In genomic region chr19:9914315-9915207, GRCh38 we compare ENCODE assay signal across 8 cellular contexts. TPM values are rescaled to one million over a fixed set of nuclear protein-coding genes. Genes with fewer than 3 reads are reported as not detected.
DNase-seq lines count a peak whose midpoint lies in the region; TF ChIP-seq lines count a peak whose summit lies in the region.

No MANE protein-coding gene starts in this region.

- peak overlapping the region; percentile 79 for H3K4me2 ChIP-seq in GM23248 (ENCODE audit: unreplicated experiment)

- H3K36me3 ChIP-seq in BE2C (no peaks in the 10 kb centered on the region), GM23248 (ENCODE audit: low read depth) (no peaks in the 10 kb centered on the region)

- in situ Hi-C loops in GM23248 (cut with MboI): no loop called here

- DNase-seq in BE2C: peak; percentile 67
- DNase-seq in GM23248: peak; percentile 97
- peak; percentile 46 for DNase-seq in NCI-H446 treated with DMSO at 0.1 percent for 48 hours (lab: John Stamatoyannopoulos, UW)
- DNase-seq in activated CD4-positive, alpha-beta T cell treated with anti-CD3 and anti-CD28 coated beads, Interleukin-2, amount 10 ng/mL, durations not matched to agents 24 days and 14 days: peak; percentile 94
- peak; percentile 65 for DNase-seq in dedifferentiated amniotic fluid mesenchymal stem cell (ENCODE audit: extremely low spot score)
- DNase-seq in lower leg skin (ENCODE audit: low spot score in 2 of 2): peak; percentile 58 to 93
- DNase-seq in stimulated activated CD4-positive, alpha-beta T cell treated with anti-CD3 and anti-CD28 coated beads, Interleukin-4, amount 100 ng/mL, for 48 hours (ENCODE audit: low read depth in 2 of 2): peak; percentile 70 to 81
- DNase-seq in NCI-H187 treated with DMSO at 0.1 percent for 48 hours (lab: John Stamatoyannopoulos, UW): no peak

- H3K27ac ChIP-seq in GM23248: peak overlapping the region; percentile 38

- H3K79me2 ChIP-seq in GM23248 (ENCODE audit: insufficient read depth): no peaks in the 10 kb centered on the region

- no peaks in the 10 kb centered on the region for H3K9me2 ChIP-seq in GM23248 (ENCODE audit: insufficient read depth)

- TF ChIP-seq CTCF in BE2C (IDR thresholded peaks at IDR 0.05; ENCODE audit: low read depth, low read length): peak; percentile 42
- no peak for TF ChIP-seq CTCF in lower leg skin (IDR thresholded peaks at IDR 0.05)

- H3K9me3 Mint-ChIP-seq in activated CD4-positive, alpha-beta T cell treated with anti-CD3 and anti-CD28 coated beads, Interleukin-2, amount 10 ng/mL, durations not matched to agents 24 days and 14 days: no peaks in the 10 kb centered on the region

- peak overlapping the region; percentile 23 for H3K4me3 ChIP-seq in BE2C (ENCODE audit: low read depth, low read length)
- H3K4me3 ChIP-seq in GM23248: peak overlapping the region; percentile 66
- H3K4me3 ChIP-seq in lower leg skin (ENCODE audit: low read depth, poor library complexity, severe bottlenecking): peak overlapping the region; percentile 13

- peak overlapping the region; percentile 68 for H2AFZ ChIP-seq in GM23248

- H3K9me3 ChIP-seq in BE2C (no peaks in the 10 kb centered on the region), GM23248 (ENCODE audit: low read depth) (no peaks in the 10 kb centered on the region)

- peak overlapping the region; percentile 27 for H3K27ac Mint-ChIP-seq in activated CD4-positive, alpha-beta T cell treated with anti-CD3 and anti-CD28 coated beads, Interleukin-2, amount 10 ng/mL, durations not matched to agents 24 days and 14 days

- H3K27me3 Mint-ChIP-seq in activated CD4-positive, alpha-beta T cell treated with anti-CD3 and anti-CD28 coated beads, Interleukin-2, amount 10 ng/mL, durations not matched to agents 24 days and 14 days: peaks cover 23% of the 10 kb centered on the region

- H3K36me3 Mint-ChIP-seq in activated CD4-positive, alpha-beta T cell treated with anti-CD3 and anti-CD28 coated beads, Interleukin-2, amount 10 ng/mL, durations not matched to agents 24 days and 14 days (ENCODE audit: low read depth): no peaks in the 10 kb centered on the region

- peaks cover 17% of the 10 kb centered on the region for H3K27me3 ChIP-seq in BE2C
- no peaks in the 10 kb centered on the region for H3K27me3 ChIP-seq in GM23248 (replicated peaks; ENCODE audit: insufficient read depth)

- peak overlapping the region; percentile 69 for H3K4me3 Mint-ChIP-seq in activated CD4-positive, alpha-beta T cell treated with anti-CD3 and anti-CD28 coated beads, Interleukin-2, amount 10 ng/mL, durations not matched to agents 24 days and 14 days

- intact Hi-C loops in activated CD4-positive, alpha-beta T cell treated with anti-CD3 and anti-CD28 coated beads, Interleukin-2, amount 10 ng/mL, durations not matched to agents 24 days and 14 days (cut with micrococcal nuclease): loop anchor here (1.0 to 10.0 kb wide), 3 partner anchors 51 to 290 kb away; partner anchors contain the start of genes PIN1 and ZNF561
- intact Hi-C loops in lower leg skin (cut with DNase I; ENCODE audit: low total_unique reads): no loop called here

- H3K9ac ChIP-seq in GM23248: peak overlapping the region; percentile 57

- H3K4me1 ChIP-seq in BE2C (no peaks in the 10 kb centered on the region), GM23248 (ENCODE audit: insufficient read depth) (no peaks in the 10 kb centered on the region)

- peaks cover 6% of the 10 kb centered on the region for H3K4me1 Mint-ChIP-seq in activated CD4-positive, alpha-beta T cell treated with anti-CD3 and anti-CD28 coated beads, Interleukin-2, amount 10 ng/mL, durations not matched to agents 24 days and 14 days

- H4K20me1 ChIP-seq in GM23248 (ENCODE audit: insufficient read depth): no peaks in the 10 kb centered on the region

- peaks cover 4% of the 10 kb centered on the region for H3F3A ChIP-seq in GM23248 (ENCODE audit: insufficient read depth)

- TF ChIP-seq POLR2A in lower leg skin (IDR thresholded peaks at IDR 0.05): no peak

- WGBS in GM23248 (ENCODE audit: low coverage in 1 of 2, low lambda C conversion rate in 2 of 2, missing lambda C conversion rate in 2 of 2), 2 experiments: 0 to 2% methylated on average over 35 to 52 of the region's 65 CpGs
- 0 to 1% methylated on average over 23 to 46 of the region's 65 CpGs for WGBS in lower leg skin, 2 donors

RNA-seq across cellular contexts. Expression of gene OLFM2, which starts 21.8 kb away (rescaled TPM):
- polyA plus RNA-seq in BE2C (2012; ENCODE audit: insufficient read depth, insufficient read length, low read depth): 0.43 TPM
- 11.6 and 26.2 TPM in 2 replicates for total RNA-seq in GM23248 (2014; rRNA removed; shearing (Covaris generic))
- 8.9 and 9.4 TPM in 2 replicates for polyA plus RNA-seq in GM23248 (2016; fragmentation: Nextera tagmentation; extraction: Ambion mirVana)
- 0.82 and 0.88 TPM in 2 replicates for total RNA-seq in activated CD4-positive, alpha-beta T cell treated with anti-CD3 and anti-CD28 coated beads, Interleukin-2, amount 10 ng/mL, durations not matched to agents 24 days and 14 days
- total RNA-seq in lower leg skin: 100 to 1,000 TPM in 3 of 4 donors, 10 to 100 TPM in 1; 94.8 to 157 (median 112) TPM

Comparison
In these comparisons a context has a peak if more than half of its experiments do, and no peak if none do; other contexts are left out.
1. H3K4me3 ChIP-seq: peak in every context shown above with its lines; median percentile 66 in GM23248; 23 in BE2C; 13 in lower leg skin.